Comparison of ENCODE assay signal across 10 cellular contexts in the genomic region with DNA sequence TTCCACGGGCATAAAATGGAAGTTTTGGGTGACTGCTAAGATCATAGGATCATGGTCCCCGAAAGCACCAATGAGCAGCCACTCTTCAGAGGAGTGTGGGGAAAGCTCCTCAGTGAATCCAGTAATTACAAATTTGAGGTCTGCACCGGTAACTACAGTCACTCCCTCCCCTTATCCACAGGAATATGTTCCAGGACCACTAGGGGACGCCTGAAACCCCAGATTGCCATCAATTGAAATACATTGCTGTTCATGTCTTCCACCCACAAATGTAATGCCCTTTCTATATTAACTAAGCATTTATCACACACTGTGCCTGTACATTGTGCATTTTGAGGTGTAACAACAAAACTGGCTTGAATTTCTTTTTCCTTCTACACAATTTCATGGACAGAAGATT.
DNase-seq lines count a peak whose midpoint lies in the region; ATAC-seq and TF ChIP-seq lines count a peak whose summit lies in the region.
"Had no signal": no experiment of that assay in that cellular context is flagged by ENCODE, and none has a peak within 500 bp of the region (broad histone marks: within the 10 kb centered on the region; RNA-seq: fewer than 3 reads in every experiment).

No MANE protein-coding gene starts in this region.

- intact Hi-C loops in transverse colon (cut with DNase I; ENCODE audit: low total_unique reads): no loop called here

- no peaks in the 10 kb centered on the region for H3K4me1 Mint-ChIP-seq in activated CD4-positive, alpha-beta memory T cell treated with anti-CD3 and anti-CD28 coated beads, Interleukin-2, amount 10 ng/mL, durations not matched to agents 7 days and 5 days
- no peaks in the 10 kb centered on the region for H3K4me1 Mint-ChIP-seq in activated T-cell treated with anti-CD3 and anti-CD28 coated beads, Interleukin-2, amount 50 U/mL, for 4 hours (ENCODE audit: low read depth)

- CTCF ChIA-PET in activated CD4-positive, alpha-beta memory T cell treated with anti-CD3 and anti-CD28 coated beads, Interleukin-2, amount 10 ng/mL, durations not matched to agents 7 days and 5 days (lab: Charles Lee): no interaction called here

- POLR2A ChIA-PET in activated CD4-positive, alpha-beta memory T cell treated with anti-CD3 and anti-CD28 coated beads, Interleukin-2, amount 10 ng/mL, durations not matched to agents 7 days and 5 days (lab: Charles Lee): no interaction called here

- TF ChIP-seq CTCF in transverse colon (IDR thresholded peaks at IDR 0.05): no peak

- 28 to 48% methylated on average over 3 to 4 of the region's 4 CpGs for WGBS in transverse colon (ENCODE audit: low coverage in 1 of 2), 2 donors

- no peak overlapping the region for H3K27ac ChIP-seq in transverse colon
- H3K27ac ChIP-seq: SK-N-MC had no signal

- H3K27ac Mint-ChIP-seq in activated CD4-positive, alpha-beta memory T cell treated with anti-CD3 and anti-CD28 coated beads, Interleukin-2, amount 10 ng/mL, durations not matched to agents 7 days and 5 days: no peak overlapping the region

- H3K27me3 Mint-ChIP-seq in activated CD4-positive, alpha-beta memory T cell treated with anti-CD3 and anti-CD28 coated beads, Interleukin-2, amount 10 ng/mL, durations not matched to agents 7 days and 5 days: no peaks in the 10 kb centered on the region
- peaks cover 5% of the 10 kb centered on the region for H3K27me3 Mint-ChIP-seq in activated T-cell treated with anti-CD3 and anti-CD28 coated beads, Interleukin-2, amount 50 U/mL, for 4 hours (ENCODE audit: low read depth)

- peak; percentile 46 for DNase-seq in DMS114 treated with DMSO at 0.1 percent for 48 hours (lab: John Stamatoyannopoulos, UW; ENCODE audit: unreplicated experiment)
- peak; percentile 17 for DNase-seq in HuH-7 (ENCODE audit: low spot score)
- peak; percentile 59 for DNase-seq in NOMO-1 treated with dmso at 0.1 percent for 144 hours (lab: John Stamatoyannopoulos, UW; ENCODE audit: unreplicated experiment)
- DNase-seq in foreskin melanocyte: peak; percentile 7
- no peak for DNase-seq in activated CD4-positive, alpha-beta memory T cell treated with anti-CD3 and anti-CD28 coated beads, Interleukin-2, amount 10 ng/mL, durations not matched to agents 7 days and 5 days
- no peak for DNase-seq in transverse colon
- DNase-seq in activated T-cell treated with anti-CD3 and anti-CD28 coated beads, Interleukin-2, amount 50 U/mL, for 4 hours: no peak
- DNase-seq: activated naive CD4-positive, alpha-beta T cell treated with Interleukin-2 at 50 U/mL for 16 hours had no signal

- no peak for ATAC-seq in activated T-cell treated with anti-CD3 and anti-CD28 coated beads, Interleukin-2, amount 50 U/mL, for 4 hours
- ATAC-seq in HG03095 (IDR thresholded peaks at IDR 0.05; ENCODE audit: unreplicated experiment): no peak

- H3K36me3 ChIP-seq in transverse colon: no peaks in the 10 kb centered on the region

- no peak for TF ChIP-seq EP300 in transverse colon (IDR thresholded peaks at IDR 0.05; ENCODE audit: low read depth)

- no peak for TF ChIP-seq POLR2A in transverse colon (IDR thresholded peaks at IDR 0.05)

- H3K27me3 ChIP-seq in transverse colon: no peaks in the 10 kb centered on the region

- H3K4me3 Mint-ChIP-seq in activated CD4-positive, alpha-beta memory T cell treated with anti-CD3 and anti-CD28 coated beads, Interleukin-2, amount 10 ng/mL, durations not matched to agents 7 days and 5 days: no peak overlapping the region
- no peak overlapping the region for H3K4me3 Mint-ChIP-seq in activated T-cell treated with anti-CD3 and anti-CD28 coated beads, Interleukin-2, amount 50 U/mL, for 4 hours

- in situ Hi-C loops in transverse colon (cut with MboI; ENCODE audit: low pct_ligation_motif_present in 1 of 4, low pct_unique_long_range_greater_than_20kb in 1 of 4, low sequenced_read_pairs in 3 of 4): no loop called here

- no peaks in the 10 kb centered on the region for H3K9me3 ChIP-seq in transverse colon

- no peaks in the 10 kb centered on the region for H3K9me3 Mint-ChIP-seq in activated CD4-positive, alpha-beta memory T cell treated with anti-CD3 and anti-CD28 coated beads, Interleukin-2, amount 10 ng/mL, durations not matched to agents 7 days and 5 days
- no peaks in the 10 kb centered on the region for H3K9me3 Mint-ChIP-seq in activated T-cell treated with anti-CD3 and anti-CD28 coated beads, Interleukin-2, amount 50 U/mL, for 4 hours

- H3K4me3 ChIP-seq in transverse colon: no peak overlapping the region
- H3K4me3 ChIP-seq: SK-N-MC had no signal

- H3K4me1 ChIP-seq in transverse colon: no peaks in the 10 kb centered on the region

- H3K36me3 Mint-ChIP-seq in activated CD4-positive, alpha-beta memory T cell treated with anti-CD3 and anti-CD28 coated beads, Interleukin-2, amount 10 ng/mL, durations not matched to agents 7 days and 5 days (ENCODE audit: low read depth): no peaks in the 10 kb centered on the region
- H3K36me3 Mint-ChIP-seq in activated T-cell treated with anti-CD3 and anti-CD28 coated beads, Interleukin-2, amount 50 U/mL, for 4 hours (ENCODE audit: insufficient read depth): no peaks in the 10 kb centered on the region

Comparison
In these comparisons a context has a peak if more than half of its experiments do, and no peak if none do; other contexts are left out.
1. DNase-seq: peak in DMS114 treated with DMSO at 0.1 percent for 48 hours (single experiment), HuH-7 (single experiment), NOMO-1 treated with dmso at 0.1 percent for 144 hours (single experiment) and foreskin melanocyte (single experiment); none in activated CD4-positive, alpha-beta memory T cell treated with anti-CD3 and anti-CD28 coated beads, Interleukin-2, amount 10 ng/mL, durations not matched to agents 7 days and 5 days (single experiment), transverse colon (single experiment) and activated T-cell treated with anti-CD3 and anti-CD28 coated beads, Interleukin-2, amount 50 U/mL, for 4 hours (single experiment).